In the genomic region with DNA sequence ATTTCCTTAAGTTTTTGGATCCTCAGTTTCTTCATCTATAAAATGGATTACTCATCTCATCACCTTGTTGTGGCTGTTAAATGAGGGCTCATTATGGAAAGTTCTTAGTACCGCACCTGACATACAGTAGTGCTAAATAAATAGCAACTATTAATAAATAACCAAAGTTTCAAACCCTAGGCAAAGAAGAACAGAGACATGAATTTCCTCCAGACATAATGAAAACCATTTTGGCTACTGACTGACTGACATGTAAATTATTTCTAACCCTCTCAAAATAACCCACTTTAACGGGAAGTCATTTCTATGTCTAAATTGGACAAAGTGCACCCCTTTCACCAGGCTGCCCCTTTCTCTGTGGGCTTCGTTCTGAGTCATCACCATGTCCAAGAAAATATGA, we compare ENCODE assay signal across 1 cellular context.
TF ChIP-seq lines count a peak whose summit lies in the region.

No MANE protein-coding gene starts in this region.

TF ChIP-seq in GM12878, 131 proteins besides CTCF, POLR2A, EP300 and RAD21 (continued from another document and continues in another):
- TF ChIP-seq, protein P1, sequence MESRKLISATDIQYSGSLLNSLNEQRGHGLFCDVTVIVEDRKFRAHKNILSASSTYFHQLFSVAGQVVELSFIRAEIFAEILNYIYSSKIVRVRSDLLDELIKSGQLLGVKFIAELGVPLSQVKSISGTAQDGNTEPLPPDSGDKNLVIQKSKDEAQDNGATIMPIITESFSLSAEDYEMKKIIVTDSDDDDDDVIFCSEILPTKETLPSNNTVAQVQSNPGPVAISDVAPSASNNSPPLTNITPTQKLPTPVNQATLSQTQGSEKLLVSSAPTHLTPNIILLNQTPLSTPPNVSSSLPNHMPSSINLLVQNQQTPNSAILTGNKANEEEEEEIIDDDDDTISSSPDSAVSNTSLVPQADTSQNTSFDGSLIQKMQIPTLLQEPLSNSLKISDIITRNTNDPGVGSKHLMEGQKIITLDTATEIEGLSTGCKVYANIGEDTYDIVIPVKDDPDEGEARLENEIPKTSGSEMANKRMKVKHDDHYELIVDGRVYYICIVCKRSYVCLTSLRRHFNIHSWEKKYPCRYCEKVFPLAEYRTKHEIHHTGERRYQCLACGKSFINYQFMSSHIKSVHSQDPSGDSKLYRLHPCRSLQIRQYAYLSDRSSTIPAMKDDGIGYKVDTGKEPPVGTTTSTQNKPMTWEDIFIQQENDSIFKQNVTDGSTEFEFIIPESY (IDR thresholded peaks at IDR 0.05): no peak
- TF ChIP-seq ZNF217 (IDR thresholded peaks at IDR 0.05) (peak; percentile 75; the same call in 1 of the 2 replicates), HDAC2 (IDR thresholded peaks at IDR 0.05) (no peak), DPF2 (IDR thresholded peaks at IDR 0.05) (no peak; the same call in 1 of the 2 replicates), TARDBP (IDR thresholded peaks at IDR 0.05; ENCODE audit: borderline replicate concordance) (no peak), RELA (IDR thresholded peaks at IDR 0.05; ENCODE audit: borderline replicate concordance, partially characterized antibody) (no peak), IKZF1 (conservative IDR thresholded peaks at IDR 0.05) (peak; percentile 57; the same call in 1 of the 2 replicates), SREBF1 (IDR thresholded peaks at IDR 0.05; ENCODE audit: low read length) (no peak), KLF5 (IDR thresholded peaks at IDR 0.05; ENCODE audit: partially characterized antibody) (no peak), MYC (IDR thresholded peaks at IDR 0.05; ENCODE audit: insufficient read depth, insufficient read length, insufficient replicate concordance, low read length, severe bottlenecking) (no peak), CHD4 (IDR thresholded peaks at IDR 0.05) (no peak), MEF2A (IDR thresholded peaks at IDR 0.05; ENCODE audit: insufficient read depth, low read depth, low read length) (no peak), POLR2AphosphoS5 (IDR thresholded peaks at IDR 0.05; ENCODE audit: low read length) (no peak), ATF7 (IDR thresholded peaks at IDR 0.05; ENCODE audit: low read depth) (no peak), ETV6 (conservative IDR thresholded peaks at IDR 0.05 in 1 of 2, IDR thresholded peaks at IDR 0.05 in 1 of 2; ENCODE audit: borderline replicate concordance in 1 of 2, low read depth in 1 of 2) (no peak), JUNB (IDR thresholded peaks at IDR 0.05) (peak; percentile 36; the same call in 1 of the 2 replicates), ASH2L (IDR thresholded peaks at IDR 0.05; ENCODE audit: borderline replicate concordance, low read depth) (no peak), SMARCA5 (IDR thresholded peaks at IDR 0.05) (0 out of 2 replicates have a peak, but pooled peaks have one; percentile 30), ZZZ3 (IDR thresholded peaks at IDR 0.05; ENCODE audit: control insufficient read depth, insufficient read length, low read depth) (no peak), KDM1A (IDR thresholded peaks at IDR 0.05; ENCODE audit: borderline replicate concordance) (no peak), NR2C1 (IDR thresholded peaks at IDR 0.05) (no peak), HDGF (IDR thresholded peaks at IDR 0.05) (no peak), KAT2A (conservative IDR thresholded peaks at IDR 0.05; ENCODE audit: control insufficient read depth, low read depth, low read length) (no peak), NBN (IDR thresholded peaks at IDR 0.05) (0 out of 2 replicates have a peak, but pooled peaks have one; percentile 21), BHLHE40 (IDR thresholded peaks at IDR 0.05; ENCODE audit: borderline replicate concordance in 1 of 2, low read depth in 2 of 2, low read length in 1 of 2) (peak; percentile 62 to 67; a peak in 3 of 4 replicates), SMC3 (IDR thresholded peaks at IDR 0.05; ENCODE audit: borderline replicate concordance, low read length) (no peak), BMI1 (IDR thresholded peaks at IDR 0.05; ENCODE audit: borderline replicate concordance) (no peak), SP1 (IDR thresholded peaks at IDR 0.05; ENCODE audit: low read depth, low read length) (no peak), IKZF2 (IDR thresholded peaks at IDR 0.05) (peak in 1 of 2 experiments; percentile 58; a peak in 2 of 4 replicates), GATAD2B (conservative IDR thresholded peaks at IDR 0.05; ENCODE audit: low read depth) (no peak; the same call in 1 of the 2 replicates), ZNF384 (IDR thresholded peaks at IDR 0.05; ENCODE audit: borderline replicate concordance, low read depth, low read length) (no peak), NR2F1 (conservative IDR thresholded peaks at IDR 0.05) (0 out of 2 replicates have a peak, but pooled peaks have one; percentile 32), YBX1 (IDR thresholded peaks at IDR 0.05) (no peak), GABPA (IDR thresholded peaks at IDR 0.05; ENCODE audit: low read depth) (no peak), FOXM1 (IDR thresholded peaks at IDR 0.05; ENCODE audit: low read depth, low read length) (no peak), WRNIP1 (IDR thresholded peaks at IDR 0.05; ENCODE audit: borderline replicate concordance, low read depth, low read length) (no peak), SUZ12 (IDR thresholded peaks at IDR 0.05; ENCODE audit: unreplicated experiment) (no peak)
- TF ChIP-seq, protein P2, sequence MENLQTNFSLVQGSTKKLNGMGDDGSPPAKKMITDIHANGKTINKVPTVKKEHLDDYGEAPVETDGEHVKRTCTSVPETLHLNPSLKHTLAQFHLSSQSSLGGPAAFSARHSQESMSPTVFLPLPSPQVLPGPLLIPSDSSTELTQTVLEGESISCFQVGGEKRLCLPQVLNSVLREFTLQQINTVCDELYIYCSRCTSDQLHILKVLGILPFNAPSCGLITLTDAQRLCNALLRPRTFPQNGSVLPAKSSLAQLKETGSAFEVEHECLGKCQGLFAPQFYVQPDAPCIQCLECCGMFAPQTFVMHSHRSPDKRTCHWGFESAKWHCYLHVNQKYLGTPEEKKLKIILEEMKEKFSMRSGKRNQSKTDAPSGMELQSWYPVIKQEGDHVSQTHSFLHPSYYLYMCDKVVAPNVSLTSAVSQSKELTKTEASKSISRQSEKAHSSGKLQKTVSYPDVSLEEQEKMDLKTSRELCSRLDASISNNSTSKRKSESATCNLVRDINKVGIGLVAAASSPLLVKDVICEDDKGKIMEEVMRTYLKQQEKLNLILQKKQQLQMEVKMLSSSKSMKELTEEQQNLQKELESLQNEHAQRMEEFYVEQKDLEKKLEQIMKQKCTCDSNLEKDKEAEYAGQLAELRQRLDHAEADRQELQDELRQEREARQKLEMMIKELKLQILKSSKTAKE (IDR thresholded peaks at IDR 0.05; ENCODE audit: low read depth, poor library complexity, severe bottlenecking): peak; percentile 53
- TF ChIP-seq, protein P3, sequence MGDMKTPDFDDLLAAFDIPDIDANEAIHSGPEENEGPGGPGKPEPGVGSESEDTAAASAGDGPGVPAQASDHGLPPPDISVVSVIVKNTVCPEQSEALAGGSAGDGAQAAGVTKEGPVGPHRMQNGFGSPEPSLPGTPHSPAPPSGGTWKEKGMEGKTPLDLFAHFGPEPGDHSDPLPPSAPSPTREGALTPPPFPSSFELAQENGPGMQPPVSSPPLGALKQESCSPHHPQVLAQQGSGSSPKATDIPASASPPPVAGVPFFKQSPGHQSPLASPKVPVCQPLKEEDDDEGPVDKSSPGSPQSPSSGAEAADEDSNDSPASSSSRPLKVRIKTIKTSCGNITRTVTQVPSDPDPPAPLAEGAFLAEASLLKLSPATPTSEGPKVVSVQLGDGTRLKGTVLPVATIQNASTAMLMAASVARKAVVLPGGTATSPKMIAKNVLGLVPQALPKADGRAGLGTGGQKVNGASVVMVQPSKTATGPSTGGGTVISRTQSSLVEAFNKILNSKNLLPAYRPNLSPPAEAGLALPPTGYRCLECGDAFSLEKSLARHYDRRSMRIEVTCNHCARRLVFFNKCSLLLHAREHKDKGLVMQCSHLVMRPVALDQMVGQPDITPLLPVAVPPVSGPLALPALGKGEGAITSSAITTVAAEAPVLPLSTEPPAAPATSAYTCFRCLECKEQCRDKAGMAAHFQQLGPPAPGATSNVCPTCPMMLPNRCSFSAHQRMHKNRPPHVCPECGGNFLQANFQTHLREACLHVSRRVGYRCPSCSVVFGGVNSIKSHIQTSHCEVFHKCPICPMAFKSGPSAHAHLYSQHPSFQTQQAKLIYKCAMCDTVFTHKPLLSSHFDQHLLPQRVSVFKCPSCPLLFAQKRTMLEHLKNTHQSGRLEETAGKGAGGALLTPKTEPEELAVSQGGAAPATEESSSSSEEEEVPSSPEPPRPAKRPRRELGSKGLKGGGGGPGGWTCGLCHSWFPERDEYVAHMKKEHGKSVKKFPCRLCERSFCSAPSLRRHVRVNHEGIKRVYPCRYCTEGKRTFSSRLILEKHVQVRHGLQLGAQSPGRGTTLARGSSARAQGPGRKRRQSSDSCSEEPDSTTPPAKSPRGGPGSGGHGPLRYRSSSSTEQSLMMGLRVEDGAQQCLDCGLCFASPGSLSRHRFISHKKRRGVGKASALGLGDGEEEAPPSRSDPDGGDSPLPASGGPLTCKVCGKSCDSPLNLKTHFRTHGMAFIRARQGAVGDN (IDR thresholded peaks at IDR 0.05): 0 out of 2 replicates have a peak, but pooled peaks have one; percentile 13
- TF ChIP-seq, protein P4, sequence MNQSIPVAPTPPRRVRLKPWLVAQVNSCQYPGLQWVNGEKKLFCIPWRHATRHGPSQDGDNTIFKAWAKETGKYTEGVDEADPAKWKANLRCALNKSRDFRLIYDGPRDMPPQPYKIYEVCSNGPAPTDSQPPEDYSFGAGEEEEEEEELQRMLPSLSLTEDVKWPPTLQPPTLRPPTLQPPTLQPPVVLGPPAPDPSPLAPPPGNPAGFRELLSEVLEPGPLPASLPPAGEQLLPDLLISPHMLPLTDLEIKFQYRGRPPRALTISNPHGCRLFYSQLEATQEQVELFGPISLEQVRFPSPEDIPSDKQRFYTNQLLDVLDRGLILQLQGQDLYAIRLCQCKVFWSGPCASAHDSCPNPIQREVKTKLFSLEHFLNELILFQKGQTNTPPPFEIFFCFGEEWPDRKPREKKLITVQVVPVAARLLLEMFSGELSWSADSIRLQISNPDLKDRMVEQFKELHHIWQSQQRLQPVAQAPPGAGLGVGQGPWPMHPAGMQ (IDR thresholded peaks at IDR 0.05; ENCODE audit: borderline replicate concordance): no peak
- TF ChIP-seq, protein P5, sequence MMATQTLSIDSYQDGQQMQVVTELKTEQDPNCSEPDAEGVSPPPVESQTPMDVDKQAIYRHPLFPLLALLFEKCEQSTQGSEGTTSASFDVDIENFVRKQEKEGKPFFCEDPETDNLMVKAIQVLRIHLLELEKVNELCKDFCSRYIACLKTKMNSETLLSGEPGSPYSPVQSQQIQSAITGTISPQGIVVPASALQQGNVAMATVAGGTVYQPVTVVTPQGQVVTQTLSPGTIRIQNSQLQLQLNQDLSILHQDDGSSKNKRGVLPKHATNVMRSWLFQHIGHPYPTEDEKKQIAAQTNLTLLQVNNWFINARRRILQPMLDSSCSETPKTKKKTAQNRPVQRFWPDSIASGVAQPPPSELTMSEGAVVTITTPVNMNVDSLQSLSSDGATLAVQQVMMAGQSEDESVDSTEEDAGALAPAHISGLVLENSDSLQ (IDR thresholded peaks at IDR 0.05): peak; percentile 45; the same call in 1 of the 2 replicates
- TF ChIP-seq, protein P6, sequence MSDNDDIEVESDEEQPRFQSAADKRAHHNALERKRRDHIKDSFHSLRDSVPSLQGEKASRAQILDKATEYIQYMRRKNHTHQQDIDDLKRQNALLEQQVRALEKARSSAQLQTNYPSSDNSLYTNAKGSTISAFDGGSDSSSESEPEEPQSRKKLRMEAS (IDR thresholded peaks at IDR 0.05; ENCODE audit: low read depth, low read length): no peak
- TF ChIP-seq, protein P7, sequence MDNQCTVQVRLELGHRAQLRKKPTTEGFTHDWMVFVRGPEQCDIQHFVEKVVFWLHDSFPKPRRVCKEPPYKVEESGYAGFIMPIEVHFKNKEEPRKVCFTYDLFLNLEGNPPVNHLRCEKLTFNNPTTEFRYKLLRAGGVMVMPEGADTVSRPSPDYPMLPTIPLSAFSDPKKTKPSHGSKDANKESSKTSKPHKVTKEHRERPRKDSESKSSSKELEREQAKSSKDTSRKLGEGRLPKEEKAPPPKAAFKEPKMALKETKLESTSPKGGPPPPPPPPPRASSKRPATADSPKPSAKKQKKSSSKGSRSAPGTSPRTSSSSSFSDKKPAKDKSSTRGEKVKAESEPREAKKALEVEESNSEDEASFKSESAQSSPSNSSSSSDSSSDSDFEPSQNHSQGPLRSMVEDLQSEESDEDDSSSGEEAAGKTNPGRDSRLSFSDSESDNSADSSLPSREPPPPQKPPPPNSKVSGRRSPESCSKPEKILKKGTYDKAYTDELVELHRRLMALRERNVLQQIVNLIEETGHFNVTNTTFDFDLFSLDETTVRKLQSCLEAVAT (IDR thresholded peaks at IDR 0.05): no peak
- TF ChIP-seq, protein P8, sequence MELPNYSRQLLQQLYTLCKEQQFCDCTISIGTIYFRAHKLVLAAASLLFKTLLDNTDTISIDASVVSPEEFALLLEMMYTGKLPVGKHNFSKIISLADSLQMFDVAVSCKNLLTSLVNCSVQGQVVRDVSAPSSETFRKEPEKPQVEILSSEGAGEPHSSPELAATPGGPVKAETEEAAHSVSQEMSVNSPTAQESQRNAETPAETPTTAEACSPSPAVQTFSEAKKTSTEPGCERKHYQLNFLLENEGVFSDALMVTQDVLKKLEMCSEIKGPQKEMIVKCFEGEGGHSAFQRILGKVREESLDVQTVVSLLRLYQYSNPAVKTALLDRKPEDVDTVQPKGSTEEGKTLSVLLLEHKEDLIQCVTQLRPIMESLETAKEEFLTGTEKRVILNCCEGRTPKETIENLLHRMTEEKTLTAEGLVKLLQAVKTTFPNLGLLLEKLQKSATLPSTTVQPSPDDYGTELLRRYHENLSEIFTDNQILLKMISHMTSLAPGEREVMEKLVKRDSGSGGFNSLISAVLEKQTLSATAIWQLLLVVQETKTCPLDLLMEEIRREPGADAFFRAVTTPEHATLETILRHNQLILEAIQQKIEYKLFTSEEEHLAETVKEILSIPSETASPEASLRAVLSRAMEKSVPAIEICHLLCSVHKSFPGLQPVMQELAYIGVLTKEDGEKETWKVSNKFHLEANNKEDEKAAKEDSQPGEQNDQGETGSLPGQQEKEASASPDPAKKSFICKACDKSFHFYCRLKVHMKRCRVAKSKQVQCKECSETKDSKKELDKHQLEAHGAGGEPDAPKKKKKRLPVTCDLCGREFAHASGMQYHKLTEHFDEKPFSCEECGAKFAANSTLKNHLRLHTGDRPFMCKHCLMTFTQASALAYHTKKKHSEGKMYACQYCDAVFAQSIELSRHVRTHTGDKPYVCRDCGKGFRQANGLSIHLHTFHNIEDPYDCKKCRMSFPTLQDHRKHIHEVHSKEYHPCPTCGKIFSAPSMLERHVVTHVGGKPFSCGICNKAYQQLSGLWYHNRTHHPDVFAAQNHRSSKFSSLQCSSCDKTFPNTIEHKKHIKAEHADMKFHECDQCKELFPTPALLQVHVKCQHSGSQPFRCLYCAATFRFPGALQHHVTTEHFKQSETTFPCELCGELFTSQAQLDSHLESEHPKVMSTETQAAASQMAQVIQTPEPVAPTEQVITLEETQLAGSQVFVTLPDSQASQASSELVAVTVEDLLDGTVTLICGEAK (IDR thresholded peaks at IDR 0.05; ENCODE audit: borderline replicate concordance): no peak
